ENCODE assay signal across 16 cellular contexts in the genomic region with DNA sequence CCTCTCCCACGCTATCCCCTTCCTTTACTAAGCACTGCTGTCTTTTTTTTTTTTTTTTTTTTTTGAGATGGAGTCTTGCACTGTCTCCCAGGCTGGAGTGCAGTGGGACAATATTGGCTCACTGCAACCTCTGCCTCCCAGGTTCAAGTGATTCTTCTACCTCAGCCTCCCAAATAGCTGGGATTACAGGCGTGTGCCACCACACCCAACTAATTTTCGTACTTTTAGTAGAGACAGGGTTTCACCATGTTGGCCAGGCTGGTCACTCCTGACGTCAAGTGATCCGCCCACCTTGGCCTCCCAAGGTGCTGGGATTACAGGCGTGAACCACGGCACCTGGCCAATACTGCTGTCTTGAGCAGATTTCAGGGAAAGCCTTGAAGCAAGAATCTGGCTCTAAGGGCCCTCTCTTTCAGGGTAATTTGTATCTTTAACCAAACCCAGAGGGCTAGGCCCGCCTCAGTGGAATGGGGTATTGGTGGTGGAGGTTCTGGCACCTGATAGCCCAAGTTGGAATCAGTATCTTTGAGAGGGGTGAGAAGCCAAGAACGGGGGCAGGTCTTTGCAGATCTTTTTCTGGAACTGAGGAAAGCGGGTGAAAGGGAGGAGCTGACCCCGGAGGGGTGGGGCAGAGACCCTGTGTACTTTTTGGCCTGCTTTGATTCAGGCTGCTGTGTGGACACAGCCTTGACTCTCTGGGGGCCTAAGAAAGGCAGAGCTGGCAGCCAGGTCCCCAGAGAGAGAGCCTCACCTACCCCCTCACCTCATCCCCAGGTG. TPM values are rescaled to one million over a fixed set of nuclear protein-coding genes. Genes with fewer than 3 reads are reported as not detected.
DNase-seq lines count a peak whose midpoint lies in the region; ATAC-seq and TF ChIP-seq lines count a peak whose summit lies in the region.
"Had no signal": no experiment of that assay in that cellular context is flagged by ENCODE, and none has a peak within 500 bp of the region (broad histone marks: within the 10 kb centered on the region; RNA-seq: fewer than 3 reads in every experiment).

No MANE protein-coding gene starts in this region.

- H2AFZ ChIP-seq in neural progenitor cell (replicated peaks) = no peak overlapping the region
- H2AFZ ChIP-seq in GM23248 = no peak overlapping the region

- no peak for ATAC-seq in HG03196 (IDR thresholded peaks at IDR 0.05; ENCODE audit: unreplicated experiment)

- no peaks in the 10 kb centered on the region for H3K27me3 ChIP-seq in BLaER1 treated with 17β-estradiol and CSF1 and Interleukin-3, amounts not matched to agents 10 nM and 100 nM
- H3K27me3 ChIP-seq in endodermal cell (ENCODE audit: control insufficient read depth, insufficient read depth, low read length, poor library complexity, severe bottlenecking) = no peaks in the 10 kb centered on the region
- no peaks in the 10 kb centered on the region for H3K27me3 ChIP-seq in neural progenitor cell
- no peaks in the 10 kb centered on the region for H3K27me3 ChIP-seq in stomach
- H3K27me3 ChIP-seq in GM23248 (replicated peaks; ENCODE audit: insufficient read depth) = no peaks in the 10 kb centered on the region

- H3K36me3 ChIP-seq in BLaER1 treated with 17β-estradiol and CSF1 and Interleukin-3, amounts not matched to agents 10 nM and 100 nM = no peaks in the 10 kb centered on the region; a peak in 1 of 22 replicates
- H3K36me3 ChIP-seq in endodermal cell (ENCODE audit: control insufficient read depth, insufficient read depth, low read length) (peaks cover 9% of the 10 kb centered on the region), neural progenitor cell (no peaks in the 10 kb centered on the region), stomach (no peaks in the 10 kb centered on the region), GM23248 (ENCODE audit: low read depth) (no peaks in the 10 kb centered on the region)

- no peak for TF ChIP-seq EP300 in stomach (IDR thresholded peaks at IDR 0.05)

- H3K27me3 Mint-ChIP-seq in endodermal cell (ENCODE audit: insufficient read depth) (peaks cover 25% of the 10 kb centered on the region), neural progenitor cell (ENCODE audit: insufficient read depth, low read depth) (peaks cover 2% of the 10 kb centered on the region)

- H3K79me2 ChIP-seq in neural progenitor cell (ENCODE audit: low read depth) (no peaks in the 10 kb centered on the region), GM23248 (ENCODE audit: insufficient read depth) (no peaks in the 10 kb centered on the region)

- no peaks in the 10 kb centered on the region for H3K9me2 ChIP-seq in GM23248 (ENCODE audit: insufficient read depth)

- H3K9me3 Mint-ChIP-seq in endodermal cell = no peaks in the 10 kb centered on the region
- no peaks in the 10 kb centered on the region for H3K9me3 Mint-ChIP-seq in neural progenitor cell
- H3K9me3 Mint-ChIP-seq: HFFc6 had no signal

- H3K4me1 Mint-ChIP-seq in endodermal cell = peaks cover 22% of the 10 kb centered on the region
- peaks cover 5% of the 10 kb centered on the region for H3K4me1 Mint-ChIP-seq in neural progenitor cell

- peak overlapping the region in 10 of 11 experiments; percentile 29 to 99 (median 93); a peak in 18 of 22 replicates for H3K27ac ChIP-seq in BLaER1 treated with 17β-estradiol and CSF1 and Interleukin-3, amounts not matched to agents 10 nM and 100 nM
- no peak overlapping the region for H3K27ac ChIP-seq in endodermal cell (ENCODE audit: low read depth, low read length)
- no peak overlapping the region for H3K27ac ChIP-seq in neural progenitor cell
- H3K27ac ChIP-seq in stomach = peak overlapping the region; percentile 79 to 92 (median 87)
- H3K27ac ChIP-seq in GM23248 = no peak overlapping the region
- H3K27ac ChIP-seq: KMS-11 had no signal

- TF ChIP-seq POLR2A in stomach (IDR thresholded peaks at IDR 0.05) = no peak

- no peak overlapping the region for H3K4me3 ChIP-seq in BLaER1 treated with 17β-estradiol and CSF1 and Interleukin-3, amounts not matched to agents 10 nM and 100 nM
- H3K4me3 ChIP-seq in endodermal cell (ENCODE audit: low read length) = no peak overlapping the region
- no peak overlapping the region for H3K4me3 ChIP-seq in neural progenitor cell
- no peak overlapping the region for H3K4me3 ChIP-seq in stomach
- H3K4me3 ChIP-seq in GM23248 = no peak overlapping the region

- H3F3A ChIP-seq in neural progenitor cell (ENCODE audit: low read depth) (peaks cover 3% of the 10 kb centered on the region), GM23248 (ENCODE audit: insufficient read depth) (no peaks in the 10 kb centered on the region)

- intact Hi-C loops in stomach (cut with DNase I; ENCODE audit: low total_unique reads) = no loop called here

- peaks cover 16% of the 10 kb centered on the region for H3K36me3 Mint-ChIP-seq in endodermal cell (ENCODE audit: low read depth)
- H3K36me3 Mint-ChIP-seq in neural progenitor cell = no peaks in the 10 kb centered on the region

- TF ChIP-seq CTCF in endodermal cell (conservative IDR thresholded peaks at IDR 0.05) (no peak), neural progenitor cell (IDR thresholded peaks at IDR 0.05) (no peak), stomach (IDR thresholded peaks at IDR 0.05) (no peak)

- H4K20me1 ChIP-seq in BLaER1 treated with 17β-estradiol and CSF1 and Interleukin-3, amounts not matched to agents 10 nM and 100 nM = no peaks in the 10 kb centered on the region
- H4K20me1 ChIP-seq in neural progenitor cell (ENCODE audit: low read depth) (no peaks in the 10 kb centered on the region), GM23248 (ENCODE audit: insufficient read depth) (no peaks in the 10 kb centered on the region)

- H3K4me2 ChIP-seq in BLaER1 treated with 17β-estradiol and CSF1 and Interleukin-3, amounts not matched to agents 10 nM and 100 nM = peak overlapping the region; percentile 18 to 95 (median 81); a peak in 21 of 22 replicates
- H3K4me2 ChIP-seq in neural progenitor cell (no peak overlapping the region), GM23248 (ENCODE audit: unreplicated experiment) (no peak overlapping the region)
- H3K4me2 ChIP-seq: KMS-11 had no signal

- no peaks in the 10 kb centered on the region for H3K9me3 ChIP-seq in BLaER1 treated with 17β-estradiol and CSF1 and Interleukin-3, amounts not matched to agents 10 nM and 100 nM (replicated peaks in 1 of 11)
- H3K9me3 ChIP-seq in endodermal cell (ENCODE audit: control insufficient read depth, low read length) (no peaks in the 10 kb centered on the region), neural progenitor cell (ENCODE audit: low read depth) (no peaks in the 10 kb centered on the region), stomach (no peaks in the 10 kb centered on the region), GM23248 (ENCODE audit: low read depth) (no peaks in the 10 kb centered on the region)

- peak overlapping the region; percentile 38 to 84 (median 54); a peak in 16 of 22 replicates for H3K9ac ChIP-seq in BLaER1 treated with 17β-estradiol and CSF1 and Interleukin-3, amounts not matched to agents 10 nM and 100 nM
- H3K9ac ChIP-seq in endodermal cell (ENCODE audit: extremely low read depth, low read length, poor library complexity, severe bottlenecking) (no peak overlapping the region), neural progenitor cell (no peak overlapping the region), GM23248 (no peak overlapping the region)
- H3K9ac ChIP-seq: KMS-11 had no signal

- no peak overlapping the region for H3K4me3 Mint-ChIP-seq in endodermal cell
- H3K4me3 Mint-ChIP-seq in neural progenitor cell = no peak overlapping the region
- H3K4me3 Mint-ChIP-seq: CD14-positive monocyte, HFFc6 had no signal

- in situ Hi-C loops in GM23248 (cut with MboI) = no loop called here

- peaks cover 59 to 100% (median 96%) of the 10 kb centered on the region in 10 experiments for H3K4me1 ChIP-seq in BLaER1 treated with 17β-estradiol and CSF1 and Interleukin-3, amounts not matched to agents 10 nM and 100 nM
- H3K4me1 ChIP-seq in endodermal cell (ENCODE audit: control insufficient read depth, insufficient read depth, low read length) (peaks cover 6% of the 10 kb centered on the region), neural progenitor cell (peaks cover 3% of the 10 kb centered on the region), stomach (peaks cover 27 to 66% (median 44%) of the 10 kb centered on the region in 4 donors), GM23248 (ENCODE audit: insufficient read depth) (peaks cover 4% of the 10 kb centered on the region; the same call in 1 of the 2 replicates)

- H3K27ac Mint-ChIP-seq in endodermal cell = peak overlapping the region; percentile 74
- H3K27ac Mint-ChIP-seq in neural progenitor cell = peak overlapping the region; percentile 88
- H3K27ac Mint-ChIP-seq: HFFc6 had no signal

- 86 to 90% methylated on average over 4 to 11 of the region's 11 CpGs for WGBS in endodermal cell (ENCODE audit: insufficient coverage in 1 of 2, insufficient read length in 1 of 2), 2 experiments
- 47 to 61% (median 57%) methylated on average over 11 of the region's 11 CpGs for WGBS in stomach, 5 donors
- WGBS in GM23248 (ENCODE audit: low coverage in 1 of 2, low lambda C conversion rate in 2 of 2, missing lambda C conversion rate in 2 of 2), 2 experiments = 84 to 85% methylated on average over 11 of the region's 11 CpGs

- peak; percentile 52 for DNase-seq in endodermal cell
- no peak for DNase-seq in neural progenitor cell (ENCODE audit: low spot score)
- peak; percentile 74 for DNase-seq in stomach
- no peak for DNase-seq in NK-92 treated with Interleukin-12 subunit alpha and Interleukin-12 subunit beta, amount 100 ng/mL, for 24 hours (lab: John Stamatoyannopoulos, UW)
- no peak for DNase-seq in GM23248
- DNase-seq: ACHN, DMS79 treated with DMSO at 0.1 percent for 48 hours, HFFc6, NCI-H1417 treated with DMSO at 0.1 percent for 48 hours, NCI-H1930, NCI-H226, NCI-H524 treated with DMSO at 0.1 percent for 48 hours had no signal

RNA-seq across cellular contexts. Expression of gene TRIOBP, which starts 37.0 kb away (rescaled TPM):
- 10 to 100 TPM; 74.7 to 82.2 TPM for total RNA-seq in endodermal cell
- 48.8 TPM for polyA plus RNA-seq in endodermal cell (2013, experiment 1 of 2)
- polyA plus RNA-seq in endodermal cell (2013, experiment 2 of 2) = 50.9 TPM
- 25.2 and 51.0 TPM in 2 replicates for total RNA-seq in neural progenitor cell (ENCODE audit: low replicate concordance)
- total RNA-seq in stomach = 100 to 1,000 TPM in 2 of 5 donors, 10 to 100 TPM in 3; 70.0 to 355 (median 90.6) TPM
- 10 to 100 TPM; 30.6 to 87.8 (median 70.2) TPM for polyA plus RNA-seq in stomach
- total RNA-seq in GM23248 (2014; rRNA removed; shearing (Covaris generic)) = 127 and 135 TPM in 2 replicates
- 123 and 130 TPM in 2 replicates for polyA plus RNA-seq in GM23248 (2016; fragmentation: Nextera tagmentation; extraction: Ambion mirVana)

RNA-seq across cellular contexts. Expression of gene NOL12, which starts 47.7 kb away (rescaled TPM):
- total RNA-seq in endodermal cell (10 to 100 TPM; 21.9 to 26.8 TPM), neural progenitor cell (ENCODE audit: low replicate concordance) (23.7 and 28.7 TPM in 2 replicates), stomach (10 to 100 TPM in 4 of 5 donors, 1 to 10 TPM in 1; 9.3 to 64.6 (median 41.5) TPM)
- 28.1 TPM for polyA plus RNA-seq in endodermal cell (2013, experiment 1 of 2)
- polyA plus RNA-seq in endodermal cell (2013, experiment 2 of 2) = 24.4 TPM
- polyA plus RNA-seq in stomach (10 to 100 TPM; 26.6 to 35.4 (median 35.2) TPM), GM23248 (2016; fragmentation: Nextera tagmentation; extraction: Ambion mirVana) (24.9 and 25.1 TPM in 2 replicates)
- total RNA-seq in GM23248 (2014; rRNA removed; shearing (Covaris generic)) = 4.9 and 19.1 TPM in 2 replicates

RNA-seq across cellular contexts. Expression of gene LGALS1, which starts 58.4 kb away (rescaled TPM):
- total RNA-seq in endodermal cell (10 to 100 TPM; 10.4 to 16.0 TPM), neural progenitor cell (ENCODE audit: low replicate concordance) (14.9 and 42.9 TPM in 2 replicates), stomach (100 to 1,000 TPM; 235 to 490 (median 312) TPM)
- 126 TPM for polyA plus RNA-seq in endodermal cell (2013, experiment 1 of 2)
- 131 TPM for polyA plus RNA-seq in endodermal cell (2013, experiment 2 of 2)
- polyA plus RNA-seq in stomach (1,000 to 10,000 TPM in 1 of 3 donors, 100 to 1,000 TPM in 2; 596 to 1,435 (median 703) TPM), GM23248 (2016; fragmentation: Nextera tagmentation; extraction: Ambion mirVana) (6,727 and 6,984 TPM in 2 replicates)
- 5,290 and 7,830 TPM in 2 replicates for total RNA-seq in GM23248 (2014; rRNA removed; shearing (Covaris generic))

Comparison
In these comparisons a context has a peak if more than half of its experiments do, and no peak if none do; other contexts are left out.
1. H3K27ac ChIP-seq: peak in BLaER1 treated with 17β-estradiol and CSF1 and Interleukin-3, amounts not matched to agents 10 nM and 100 nM (10 of 11) and stomach (5 of 5); none in endodermal cell (single experiment), neural progenitor cell (single experiment) and GM23248 (single experiment).
2. H3K4me2 ChIP-seq: peak in BLaER1 treated with 17β-estradiol and CSF1 and Interleukin-3, amounts not matched to agents 10 nM and 100 nM (11 of 11); none in neural progenitor cell (single experiment) and GM23248 (single experiment).
3. H3K9ac ChIP-seq: peak in BLaER1 treated with 17β-estradiol and CSF1 and Interleukin-3, amounts not matched to agents 10 nM and 100 nM (11 of 11); none in endodermal cell (single experiment), neural progenitor cell (single experiment) and GM23248 (single experiment).
4. DNase-seq: peak in endodermal cell (single experiment) and stomach (single experiment); none in neural progenitor cell (single experiment), NK-92 treated with Interleukin-12 subunit alpha and Interleukin-12 subunit beta, amount 100 ng/mL, for 24 hours (single experiment) and GM23248 (single experiment).